ENCODE assay signal across 14 cellular contexts in genomic region chr7:46146454-46147255, GRCh38.
A peak's percentile ranks its signal among the peaks of the same experiment; 100 is the strongest.
DNase-seq lines count a peak whose midpoint lies in the region; ATAC-seq and TF ChIP-seq lines count a peak whose summit lies in the region.
"Had no signal": no experiment of that assay in that cellular context is flagged by ENCODE, and none has a peak within 500 bp of the region (broad histone marks: within the 10 kb centered on the region; RNA-seq: fewer than 3 reads in every experiment).

No MANE protein-coding gene starts in this region.

- H3K9ac ChIP-seq in PC-3 (ENCODE audit: low read length) (no peak overlapping the region), trophoblast cell (ENCODE audit: low read length) (no peak overlapping the region)

- H3K4me1 ChIP-seq in PC-3 (ENCODE audit: insufficient read depth, low read length) (peaks cover 17% of the 10 kb centered on the region), trophoblast cell (ENCODE audit: control insufficient read depth in 1 of 2, insufficient read depth in 2 of 2, low read length in 2 of 2) (peaks cover 6 to 21% of the 10 kb centered on the region in 2 experiments)

- no peaks in the 10 kb centered on the region for H3K4me1 Mint-ChIP-seq in activated T-helper 2 cell treated with anti-CD3 and anti-CD28 coated beads, Interferon-gamma antibody, Interleukin-2, Interleukin-4, amounts not matched to agents 10 μg/mL and 5 μg/mL and 100 μg/mL, durations not matched to agents 14 hours and 24 hours and 36 hours (ENCODE audit: low read depth)
- H3K4me1 Mint-ChIP-seq: activated naive CD4-positive, alpha-beta T cell treated with anti-CD3 and anti-CD28 coated beads, Interleukin-2, amount 50 U/mL, for 24 hours had no signal

- peak overlapping the region; percentile 96 for H4K91ac ChIP-seq in trophoblast cell (ENCODE audit: low read depth, low read length)

- peak overlapping the region; percentile 75 for H3K4ac ChIP-seq in trophoblast cell (ENCODE audit: low read depth, low read length)

- peak overlapping the region; percentile 54 for H4K8ac ChIP-seq in trophoblast cell (ENCODE audit: low read depth, low read length)

- POLR2A ChIA-PET in PC-3 (lab: Charles Lee; ENCODE audit: unreplicated experiment), result no interaction called here

- H3K27me3 Mint-ChIP-seq in activated T-helper 2 cell treated with anti-CD3 and anti-CD28 coated beads, Interferon-gamma antibody, Interleukin-2, Interleukin-4, amounts not matched to agents 10 μg/mL and 5 μg/mL and 100 μg/mL, durations not matched to agents 14 hours and 24 hours and 36 hours (ENCODE audit: low read depth), result no peaks in the 10 kb centered on the region
- H3K27me3 Mint-ChIP-seq: activated naive CD4-positive, alpha-beta T cell treated with anti-CD3 and anti-CD28 coated beads, Interleukin-2, amount 50 U/mL, for 24 hours had no signal

- no peaks in the 10 kb centered on the region for H3K36me3 ChIP-seq in PC-3 (ENCODE audit: low read depth, low read length)
- no peaks in the 10 kb centered on the region for H3K36me3 ChIP-seq in trophoblast cell (ENCODE audit: control insufficient read depth in 1 of 2, insufficient read depth in 2 of 2, low read length in 2 of 2)

- H2BK120ac ChIP-seq in trophoblast cell (ENCODE audit: insufficient read depth, low read length, poor library complexity), result peak overlapping the region; percentile 100

- no CpG with 5 or more reads among the region's 11 CpGs for WGBS in trophoblast cell (ENCODE audit: extremely low coverage, insufficient coverage, insufficient read length)

- no peak overlapping the region for H3K27ac Mint-ChIP-seq in activated T-helper 2 cell treated with anti-CD3 and anti-CD28 coated beads, Interferon-gamma antibody, Interleukin-2, Interleukin-4, amounts not matched to agents 10 μg/mL and 5 μg/mL and 100 μg/mL, durations not matched to agents 14 hours and 24 hours and 36 hours
- H3K27ac Mint-ChIP-seq: activated naive CD4-positive, alpha-beta T cell treated with anti-CD3 and anti-CD28 coated beads, Interleukin-2, amount 50 U/mL, for 24 hours; T-helper 1 cell treated with Interleukin-12 subunit alpha and Interleukin-12 subunit beta and Interleukin-4 antibody, amounts not matched to agents 30 μg/mL and 1 μg/mL, for 36 hours had no signal

- H3K36me3 Mint-ChIP-seq in activated T-helper 2 cell treated with anti-CD3 and anti-CD28 coated beads, Interferon-gamma antibody, Interleukin-2, Interleukin-4, amounts not matched to agents 10 μg/mL and 5 μg/mL and 100 μg/mL, durations not matched to agents 14 hours and 24 hours and 36 hours (ENCODE audit: low read depth), result no peaks in the 10 kb centered on the region
- H3K36me3 Mint-ChIP-seq: activated naive CD4-positive, alpha-beta T cell treated with anti-CD3 and anti-CD28 coated beads, Interleukin-2, amount 50 U/mL, for 24 hours had no signal

- peaks cover 4% of the 10 kb centered on the region for H3K9me3 Mint-ChIP-seq in activated T-helper 2 cell treated with anti-CD3 and anti-CD28 coated beads, Interferon-gamma antibody, Interleukin-2, Interleukin-4, amounts not matched to agents 10 μg/mL and 5 μg/mL and 100 μg/mL, durations not matched to agents 14 hours and 24 hours and 36 hours
- H3K9me3 Mint-ChIP-seq: activated naive CD4-positive, alpha-beta T cell treated with anti-CD3 and anti-CD28 coated beads, Interleukin-2, amount 50 U/mL, for 24 hours; T-helper 1 cell treated with Interleukin-12 subunit alpha and Interleukin-12 subunit beta and Interleukin-4 antibody, amounts not matched to agents 30 μg/mL and 1 μg/mL, for 36 hours had no signal

- H2BK5ac ChIP-seq in trophoblast cell (ENCODE audit: low read depth, low read length, poor library complexity), result peak overlapping the region; percentile 97

- peak; percentile 94 for DNase-seq in EL
- peak; percentile 67 for DNase-seq in PC-3
- peak; percentile 58 for DNase-seq in fibroblast of gingiva (ENCODE audit: low read depth)
- peak; percentile 79 to 91 for DNase-seq in trophoblast cell
- DNase-seq in putamen (ENCODE audit: low spot score), result no peak
- no peak for DNase-seq in activated T-helper 2 cell treated with anti-CD3 and anti-CD28 coated beads, Interferon-gamma antibody, Interleukin-2, Interleukin-4, amounts not matched to agents 10 μg/mL and 5 μg/mL and 100 μg/mL, durations not matched to agents 14 hours and 24 hours and 36 hours (ENCODE audit: low spot score)
- no peak for DNase-seq in SKM-1 treated with dmso at 0.1 percent for 144 hours (lab: John Stamatoyannopoulos, UW; ENCODE audit: unreplicated experiment)
- DNase-seq: activated CD8-positive, alpha-beta memory T cell treated with anti-CD3 and anti-CD28 coated beads for 24 hours; COR-L47; NCI-H1105 treated with DMSO at 0.1 percent for 48 hours had no signal

- no peaks in the 10 kb centered on the region for H3F3A ChIP-seq in PC-3 (ENCODE audit: low read length, unreplicated experiment)

- H3K27ac ChIP-seq in PC-3 (ENCODE audit: low read length) (peak overlapping the region; percentile 62), trophoblast cell (ENCODE audit: low read depth, low read length) (peak overlapping the region; percentile 97)
- H3K27ac ChIP-seq: HL-60 had no signal

- CTCF ChIA-PET in PC-3 (lab: Charles Lee), result no interaction called here

- peaks cover 27% of the 10 kb centered on the region for H3K79me1 ChIP-seq in trophoblast cell (ENCODE audit: low read length)

- H2AK5ac ChIP-seq in trophoblast cell (ENCODE audit: low read length), result peak overlapping the region; percentile 88

- no peaks in the 10 kb centered on the region for H4K20me1 ChIP-seq in PC-3 (ENCODE audit: low read length)

- H3K27me3 ChIP-seq in PC-3 (ENCODE audit: low read length) (no peaks in the 10 kb centered on the region), trophoblast cell (ENCODE audit: insufficient read depth, low read length) (no peaks in the 10 kb centered on the region)

- BruUV-seq in PC-3 (replicated peaks; lab: Mats Ljungman, UMichigan), result no TSS peak

- H3K9me2 ChIP-seq in PC-3 (replicated peaks; ENCODE audit: low read length), result no peaks in the 10 kb centered on the region

- peak overlapping the region; percentile 86 for H3K14ac ChIP-seq in trophoblast cell (ENCODE audit: low read length)

- no peak overlapping the region for H3K23ac ChIP-seq in trophoblast cell (ENCODE audit: low read length)

- peak overlapping the region; percentile 24 for H3K4me2 ChIP-seq in PC-3 (ENCODE audit: low read length)
- H3K4me2 ChIP-seq in trophoblast cell (ENCODE audit: low read length), result no peak overlapping the region

- no peaks in the 10 kb centered on the region for H3K79me2 ChIP-seq in PC-3 (ENCODE audit: low read length)
- H3K79me2 ChIP-seq in trophoblast cell (ENCODE audit: control insufficient read depth, insufficient read depth, low read length, poor library complexity), result peaks cover 4% of the 10 kb centered on the region

- no peaks in the 10 kb centered on the region for H3K9me3 ChIP-seq in PC-3 (ENCODE audit: low read length)
- H3K9me3 ChIP-seq in trophoblast cell (ENCODE audit: insufficient read depth, low read depth, low read length), result no peaks in the 10 kb centered on the region

- intact Hi-C loops in PC-3 (cut with micrococcal nuclease), result no loop called here
- intact Hi-C loops in activated T-helper 2 cell treated with anti-CD3 and anti-CD28 coated beads, Interferon-gamma antibody, Interleukin-2, Interleukin-4, amounts not matched to agents 10 μg/mL and 5 μg/mL and 100 μg/mL, durations not matched to agents 14 hours and 24 hours and 36 hours (cut with micrococcal nuclease), result no loop called here

- no peak overlapping the region for H3K4me3 Mint-ChIP-seq in activated T-helper 2 cell treated with anti-CD3 and anti-CD28 coated beads, Interferon-gamma antibody, Interleukin-2, Interleukin-4, amounts not matched to agents 10 μg/mL and 5 μg/mL and 100 μg/mL, durations not matched to agents 14 hours and 24 hours and 36 hours (ENCODE audit: low read depth)
- H3K4me3 Mint-ChIP-seq: activated naive CD4-positive, alpha-beta T cell treated with anti-CD3 and anti-CD28 coated beads, Interleukin-2, amount 50 U/mL, for 24 hours; T-helper 1 cell treated with Interleukin-12 subunit alpha and Interleukin-12 subunit beta and Interleukin-4 antibody, amounts not matched to agents 30 μg/mL and 1 μg/mL, for 36 hours had no signal

- TF ChIP-seq CTCF in PC-3 (conservative IDR thresholded peaks at IDR 0.05; ENCODE audit: low read depth, low read length), result no peak

- H2AFZ ChIP-seq in PC-3 (ENCODE audit: low read length) (no peak overlapping the region), trophoblast cell (ENCODE audit: insufficient read depth, low read length, poor library complexity) (no peak overlapping the region)

- no peak overlapping the region for H4K12ac ChIP-seq in trophoblast cell (ENCODE audit: low read depth, low read length)

- ATAC-seq in PC-3, result peak; percentile 79
- no peak for ATAC-seq in HG02885 (IDR thresholded peaks at IDR 0.05; ENCODE audit: poor library complexity, unreplicated experiment)

- peak overlapping the region; percentile 99 for H2BK12ac ChIP-seq in trophoblast cell (ENCODE audit: low read length)

- H3K18ac ChIP-seq in trophoblast cell (ENCODE audit: low read length), result peak overlapping the region; percentile 85

- H3K4me3 ChIP-seq in PC-3 (ENCODE audit: low read length) (no peak overlapping the region), trophoblast cell (ENCODE audit: low read depth, low read length) (no peak overlapping the region)

Comparison
In these comparisons a context has a peak if more than half of its experiments do, and no peak if none do; other contexts are left out.
1. DNase-seq: peak in EL (single experiment), PC-3 (single experiment), fibroblast of gingiva (single experiment) and trophoblast cell (2 of 2); none in putamen (single experiment), activated T-helper 2 cell treated with anti-CD3 and anti-CD28 coated beads, Interferon-gamma antibody, Interleukin-2, Interleukin-4, amounts not matched to agents 10 μg/mL and 5 μg/mL and 100 μg/mL, durations not matched to agents 14 hours and 24 hours and 36 hours (single experiment) and SKM-1 treated with dmso at 0.1 percent for 144 hours (single experiment).